21 cellular contexts compared by ENCODE assay signal in the genomic region with DNA sequence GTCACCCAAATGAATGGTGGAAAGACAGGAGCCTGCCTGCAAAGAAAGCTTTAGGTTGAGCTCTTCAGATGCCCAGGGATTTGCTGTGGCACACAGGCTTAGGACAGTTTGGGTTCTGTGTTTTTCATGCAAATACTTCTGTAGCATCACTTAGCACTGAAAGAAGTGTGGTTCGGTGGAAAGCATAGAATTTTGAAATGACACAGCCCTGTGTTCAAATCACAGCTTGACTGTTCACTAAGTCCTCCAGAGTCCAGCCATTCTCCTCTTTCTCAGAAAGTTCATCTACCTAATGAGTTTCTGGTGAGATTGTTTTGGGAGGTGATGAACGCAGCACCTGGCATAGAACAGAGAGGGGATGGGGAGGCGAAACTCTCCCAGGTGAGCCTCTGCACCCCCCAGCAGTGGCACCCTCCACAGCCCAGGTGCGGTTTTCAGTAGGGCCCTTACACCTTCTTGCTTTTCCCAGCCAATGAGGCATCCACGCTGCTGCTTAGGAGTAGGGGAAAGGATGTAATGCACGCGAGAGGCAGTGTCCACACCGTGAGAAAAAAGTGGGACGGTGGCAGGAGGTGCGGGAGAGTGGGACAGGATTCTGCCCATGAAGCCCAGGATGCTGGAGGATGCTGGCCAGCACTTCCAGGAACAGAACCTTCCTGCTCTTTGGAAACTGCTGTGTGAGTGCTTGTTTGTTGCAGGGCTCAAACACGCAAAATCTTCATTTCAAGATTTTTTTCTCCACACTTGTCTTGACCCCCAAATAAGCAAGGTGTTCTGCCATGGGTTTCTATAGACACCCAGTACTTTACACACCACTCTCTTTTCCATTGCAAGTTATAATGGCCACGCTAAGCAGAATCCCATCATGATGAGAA. TPM values are rescaled to one million over a fixed set of nuclear protein-coding genes. Genes with fewer than 3 reads are reported as not detected.
"Had no signal": no experiment of that assay in that cellular context is flagged by ENCODE, and none has a peak within 500 bp of the region (broad histone marks: within the 10 kb centered on the region; RNA-seq: fewer than 3 reads in every experiment).

No MANE protein-coding gene starts in this region.

- H3K9me3 ChIP-seq: esophagus squamous epithelium, left ventricle myocardium inferior, psoas muscle, thoracic aorta had no signal

- H3K27ac Mint-ChIP-seq: activated naive CD8-positive, alpha-beta T cell; nephron; T-cell had no signal

- DNase-seq: activated CD4-positive, alpha-beta T cell treated with anti-CD3 and anti-CD28 coated beads for 1 hour; activated CD4-positive, alpha-beta T cell treated with anti-CD3 and anti-CD28 coated beads, Interleukin-2, amount 50 U/mL, for 4 hours; activated T-cell treated with anti-CD3 and anti-CD28 coated beads, Interleukin-2, amount 50 U/mL, for 1 hour; amniotic stem cell; caudate nucleus; esophagus squamous epithelium; hippocampal formation; kidney; left ventricle myocardium inferior; psoas muscle; stimulated activated CD4-positive, alpha-beta T cell treated with anti-CD3 and anti-CD28 coated beads, Interleukin-1b, Interleukin-23, amount 100 ng/mL, for 48 hours; T-cell had no signal

- H3K36me3 Mint-ChIP-seq: activated naive CD8-positive, alpha-beta T cell; memory B cell; T-cell had no signal

- H3K9me3 Mint-ChIP-seq: memory B cell, T-cell had no signal

- ATAC-seq: psoas muscle, sciatic nerve, T-cell had no signal

- H3K4me3 Mint-ChIP-seq: activated naive CD8-positive, alpha-beta T cell had no signal

RNA-seq across cellular contexts. Expression of gene EN2, which starts 11.6 kb away (rescaled TPM):
- total RNA-seq: fibroblast of villous mesenchyme, glomerular endothelial cell, mucosa of gallbladder, sciatic nerve, T-cell, ureter had no signal
